13 cellular contexts compared by ENCODE assay signal in the genomic region with DNA sequence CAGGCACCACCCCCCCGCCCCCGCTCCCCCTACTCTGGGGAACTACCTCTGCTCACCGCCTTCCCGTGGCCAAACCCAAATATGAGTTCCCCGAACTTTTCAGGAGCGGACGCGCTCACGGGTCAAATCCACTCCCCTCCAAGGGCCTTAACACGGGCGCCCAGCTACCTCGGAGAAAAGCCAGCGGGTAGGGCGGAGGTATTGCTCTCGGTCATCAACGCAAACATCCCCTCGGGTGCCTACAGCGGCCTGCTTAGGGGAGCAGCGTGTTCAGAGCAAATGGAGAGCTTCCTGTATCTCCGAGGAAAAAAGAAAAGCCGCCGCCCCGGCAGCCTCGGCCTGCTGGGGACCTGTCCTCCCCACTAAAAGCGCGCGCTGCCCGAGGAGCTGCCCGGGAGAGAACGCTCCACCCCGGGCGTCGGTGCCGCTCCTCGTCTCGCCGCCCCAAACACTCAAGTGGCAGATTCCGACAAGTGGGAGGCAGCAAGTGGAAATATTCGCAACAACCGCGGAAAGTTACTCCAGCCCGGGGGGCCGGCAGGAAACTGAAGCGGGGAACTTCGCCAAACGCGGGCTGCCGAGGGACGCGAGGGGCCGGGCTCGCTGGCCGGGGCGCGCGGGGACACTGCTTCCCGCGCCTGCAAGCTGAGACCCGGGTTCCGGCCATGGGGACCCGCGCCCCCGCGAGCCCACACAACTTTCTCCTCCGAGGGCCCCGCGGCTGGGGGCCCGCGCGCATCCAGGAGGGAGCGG. TPM values are rescaled to one million over a fixed set of nuclear protein-coding genes. Genes with fewer than 3 reads are reported as not detected.
A peak's percentile ranks its signal among the peaks of the same experiment; 100 is the strongest.
DNase-seq lines count a peak whose midpoint lies in the region; ATAC-seq and TF ChIP-seq lines count a peak whose summit lies in the region.
"Had no signal": no experiment of that assay in that cellular context is flagged by ENCODE, and none has a peak within 500 bp of the region (broad histone marks: within the 10 kb centered on the region; RNA-seq: fewer than 3 reads in every experiment).

No MANE protein-coding gene starts in this region.

- peaks cover 11% of the 10 kb centered on the region for H3K4me1 ChIP-seq in HUES48 (ENCODE audit: control insufficient read depth, insufficient read depth, low read length)

- H3K27ac Mint-ChIP-seq in glutamatergic neuron (ENCODE audit: unreplicated experiment): no peak overlapping the region
- H3K27ac Mint-ChIP-seq: activated naive CD4-positive, alpha-beta T cell treated with anti-CD3 and anti-CD28 coated beads for 36 hours had no signal

- H3K9me3 Mint-ChIP-seq in glutamatergic neuron (ENCODE audit: unreplicated experiment): peaks cover 9% of the 10 kb centered on the region
- H3K9me3 Mint-ChIP-seq: activated naive CD4-positive, alpha-beta T cell treated with anti-CD3 and anti-CD28 coated beads for 36 hours had no signal

- no peaks in the 10 kb centered on the region for H3K9me3 ChIP-seq in HUES48 (ENCODE audit: control insufficient read depth, insufficient read depth, low read length)

- peaks cover 54% of the 10 kb centered on the region for H3K27me3 ChIP-seq in HUES48 (ENCODE audit: control insufficient read depth, insufficient read depth, low read length)

- H3K36me3 ChIP-seq in HUES48 (ENCODE audit: control insufficient read depth, insufficient read depth, low read length): no peaks in the 10 kb centered on the region

- intact Hi-C loops in posterior cingulate gyrus (cut with DNase I) (no loop called here), sciatic nerve (cut with DNase I) (loop anchor here (10.0 kb wide), 1 partner anchor 1454 kb away; no protein-coding TSS in a partner anchor)

- H3K9ac ChIP-seq in HUES48 (ENCODE audit: low read depth, low read length): no peak overlapping the region

- ATAC-seq in sciatic nerve: no peak

- TF ChIP-seq CTCF in glutamatergic neuron (IDR thresholded peaks at IDR 0.05; ENCODE audit: partially characterized antibody, unreplicated experiment): no peak

- no peak overlapping the region for H3K27ac ChIP-seq in HUES48 (ENCODE audit: low read depth, low read length)
- H3K27ac ChIP-seq: epithelial cell of prostate had no signal

- DNase-seq in ELF-1 (ENCODE audit: low read depth, low spot score) (peak; percentile 26), glutamatergic neuron (peak; percentile 38), posterior cingulate gyrus (peak in 6 of 10 donors; percentile 22 to 85 (median 55)), sciatic nerve (ENCODE audit: low spot score) (no peak), 8988T (no peak), H4 (ENCODE audit: low spot score) (no peak)
- DNase-seq: activated naive CD4-positive, alpha-beta T cell treated with anti-CD3 and anti-CD28 coated beads for 36 hours; NCI-H226; stimulated activated CD4-positive, alpha-beta T cell treated with anti-CD3 and anti-CD28 coated beads, Interleukin-2, amount 100 ng/mL, for 24 hours had no signal

- peaks cover 12% of the 10 kb centered on the region for H3K27me3 Mint-ChIP-seq in glutamatergic neuron (ENCODE audit: unreplicated experiment)

- peak overlapping the region; percentile 91 for H3K4me3 Mint-ChIP-seq in glutamatergic neuron (ENCODE audit: unreplicated experiment)
- H3K4me3 Mint-ChIP-seq: activated naive CD4-positive, alpha-beta T cell treated with anti-CD3 and anti-CD28 coated beads for 36 hours had no signal

- H3K4me3 ChIP-seq in HUES48 (ENCODE audit: low read depth, low read length): peak overlapping the region; percentile 70

- no peaks in the 10 kb centered on the region for H3K36me3 Mint-ChIP-seq in glutamatergic neuron (ENCODE audit: unreplicated experiment)

- peaks cover 8% of the 10 kb centered on the region for H3K4me1 Mint-ChIP-seq in glutamatergic neuron (ENCODE audit: low read depth, unreplicated experiment)

RNA-seq across cellular contexts. Expression of a gene that starts 0.7 kb away (rescaled TPM):
- total RNA-seq in glutamatergic neuron (ENCODE audit: unreplicated experiment): 1.9 TPM
- 0.45 TPM for total RNA-seq in sciatic nerve
- not detected in 2 replicates for total RNA-seq in H4 (2014; rRNA removed; shearing (Covaris generic))
- total RNA-seq: activated naive CD4-positive, alpha-beta T cell treated with anti-CD3 and anti-CD28 coated beads for 36 hours; HT-29; mesenteric fat pad had no signal

Comparison
In these comparisons a context has a peak if more than half of its experiments do, and no peak if none do; other contexts are left out.
1. DNase-seq: peak in ELF-1 (single experiment), glutamatergic neuron (single experiment) and posterior cingulate gyrus (6 of 10); none in sciatic nerve (single experiment), 8988T (single experiment) and H4 (single experiment).